In genomic region chr7:75156913-75157399, GRCh38 we compare ENCODE assay signal across 8 cellular contexts.
DNase-seq lines count a peak whose midpoint lies in the region; ATAC-seq and TF ChIP-seq lines count a peak whose summit lies in the region.
"Not testable (repeated sequence)": the region's sequence is repeated elsewhere in the genome, so short reads cannot be mapped to it uniquely, and the experiment has no call there.

No MANE protein-coding gene starts in this region.

- H3K9me3 Mint-ChIP-seq in nephron progenitor cell = not testable (repeated sequence)

- H3K4me2 ChIP-seq in BLaER1 = peak overlapping the region; percentile 28; the same call in 1 of the 2 replicates

- not testable (repeated sequence) for H3K27ac Mint-ChIP-seq in T-helper 17 cell, nephron progenitor cell

- H3K27me3 ChIP-seq in BLaER1 = not testable (repeated sequence)

- H3K4me3 Mint-ChIP-seq in T-helper 17 cell = peak overlapping the region; percentile 31
- H3K4me3 Mint-ChIP-seq in nephron progenitor cell = not testable (repeated sequence)

- H3K27me3 Mint-ChIP-seq in T-helper 17 cell; nephron progenitor cell (ENCODE audit: low read depth, poor library complexity): not testable (repeated sequence)

- peak; percentile 87 for ATAC-seq in GM21360 (IDR thresholded peaks at IDR 0.05; ENCODE audit: unreplicated experiment)
- ATAC-seq in HG03095 (IDR thresholded peaks at IDR 0.05; ENCODE audit: unreplicated experiment) = peak; percentile 83
- peak; percentile 94 for ATAC-seq in T-helper 17 cell

- not testable (repeated sequence) for TF ChIP-seq CTCF in fibroblast of pulmonary artery (IDR thresholded peaks at IDR 0.05; ENCODE audit: low read length, missing control alignments); nephron progenitor cell (IDR thresholded peaks at IDR 0.05)

- peaks cover 10% of the 10 kb centered on the region; the same call in 1 of the 2 replicates for H3K4me1 ChIP-seq in BLaER1

- H3K4me3 ChIP-seq in BLaER1 = peak overlapping the region; percentile 59
- peak overlapping the region; percentile 36 for H3K4me3 ChIP-seq in fibroblast of pulmonary artery (replicated peaks; ENCODE audit: low read depth, low read length)

- H3K4me1 Mint-ChIP-seq in T-helper 17 cell, nephron progenitor cell: not testable (repeated sequence)

- not testable (repeated sequence) for H3K36me3 ChIP-seq in BLaER1

- H3K9ac ChIP-seq in BLaER1 = not testable (repeated sequence)

- H4K20me1 ChIP-seq in BLaER1 = not testable (repeated sequence)

- H3K27ac ChIP-seq in BLaER1 = not testable (repeated sequence)

- H3K36me3 Mint-ChIP-seq in T-helper 17 cell (ENCODE audit: low read depth); nephron progenitor cell (ENCODE audit: low read depth): not testable (repeated sequence)

- not testable (repeated sequence) for H3K9me3 ChIP-seq in BLaER1; T-helper 17 cell (ENCODE audit: control insufficient read depth, low read length, poor library complexity, severe bottlenecking)

- DNase-seq in T-helper 17 cell = peak; percentile 78 to 93 (median 86)
- peak; percentile 87 for DNase-seq in activated T-helper 9 cell treated with anti-CD3 and anti-CD28 coated beads, Interleukin-2, amount 50 U/mL, for 16 hours (ENCODE audit: low read depth)
- not testable (repeated sequence) for DNase-seq in fibroblast of pulmonary artery (ENCODE audit: low read depth)
- peak; percentile 98 for DNase-seq in nephron progenitor cell
- peak; percentile 84 for DNase-seq in stimulated activated CD8-positive, alpha-beta memory T cell treated with anti-CD3 and anti-CD28 coated beads, Interleukin-12 subunit alpha, Interleukin-12 subunit beta, amount 100 ng/mL, for 1 hour (ENCODE audit: low read depth)
